Comparison of ENCODE assay signal across 8 cellular contexts in genomic region chr15:59349715-59350420, GRCh38. TPM values are rescaled to one million over a fixed set of nuclear protein-coding genes. Genes with fewer than 3 reads are reported as not detected.
DNase-seq lines count a peak whose midpoint lies in the region; ATAC-seq and TF ChIP-seq lines count a peak whose summit lies in the region.

No MANE protein-coding gene starts in this region.

- H3K4me3 Mint-ChIP-seq in WTC11: no peak overlapping the region; the same call in 1 of the 2 replicates

- H3K79me2 ChIP-seq in Karpas-422 (ENCODE audit: low read length): no peaks in the 10 kb centered on the region

- CTCF ChIA-PET in WTC11 (lab: Charles Lee): no interaction called here

- H3K27me3 Mint-ChIP-seq in WTC11 (ENCODE audit: low read depth): peaks cover 37% of the 10 kb centered on the region

- no peaks in the 10 kb centered on the region for H3K4me1 ChIP-seq in Karpas-422 (ENCODE audit: low read length)

- no peaks in the 10 kb centered on the region for H3K9me3 ChIP-seq in Karpas-422 (ENCODE audit: low read length)

- H3K36me3 ChIP-seq in Karpas-422 (ENCODE audit: insufficient read depth, low read length): no peaks in the 10 kb centered on the region

- H3K27me3 ChIP-seq in Karpas-422 (ENCODE audit: low read length): no peaks in the 10 kb centered on the region

- no peak overlapping the region for H3K27ac ChIP-seq in Karpas-422 (ENCODE audit: low read length)

- no peak overlapping the region for H3K9ac ChIP-seq in Karpas-422 (ENCODE audit: low read length)

- H3K4me2 ChIP-seq in Karpas-422 (ENCODE audit: low read depth, low read length, poor library complexity, severe bottlenecking): no peak overlapping the region

- DNase-seq in 8988T (peak; percentile 51), WTC11 (ENCODE audit: low spot score) (no peak), glomerular visceral epithelial cell (ENCODE audit: extremely low spot score) (peak; percentile 89), pons (ENCODE audit: low spot score) (no peak), NCI-H82 treated with DMSO at 0.1 percent for 48 hours (lab: John Stamatoyannopoulos, UW; ENCODE audit: unreplicated experiment) (no peak), Karpas-422 (no peak)
- DNase-seq in stimulated activated CD8-positive, alpha-beta memory T cell treated with anti-CD3 and anti-CD28 coated beads, Interleukin-4, amount 100 ng/mL, for 48 hours: peak; percentile 45

- TF ChIP-seq CTCF in WTC11 (IDR thresholded peaks at IDR 0.05): no peak

- POLR2A ChIA-PET in WTC11 (lab: Charles Lee): interaction anchor here (0.8 kb wide), 1 partner anchor 23 kb away, joined by 3 read pairs; no protein-coding TSS in a partner anchor

- peak overlapping the region; percentile 68 for H3K27ac Mint-ChIP-seq in WTC11

- peaks cover 86% of the 10 kb centered on the region for H3K4me1 Mint-ChIP-seq in WTC11

- no peak overlapping the region for H3K4me3 ChIP-seq in Karpas-422 (ENCODE audit: low read length)

- no peaks in the 10 kb centered on the region for H3K9me3 Mint-ChIP-seq in WTC11

- ATAC-seq in GM21786 (IDR thresholded peaks at IDR 0.05; ENCODE audit: unreplicated experiment) (peak; percentile 57), WTC11 (peak; percentile 14)

- no peaks in the 10 kb centered on the region for H3K9me2 ChIP-seq in Karpas-422 (replicated peaks; ENCODE audit: insufficient read depth, low read length)

- H3K36me3 Mint-ChIP-seq in WTC11: peaks cover 3% of the 10 kb centered on the region; the same call in 1 of the 2 replicates

- no peaks in the 10 kb centered on the region for H4K20me1 ChIP-seq in Karpas-422 (ENCODE audit: insufficient read depth, low read depth, low read length)

- H2AFZ ChIP-seq in Karpas-422 (ENCODE audit: low read length): no peak overlapping the region

TF ChIP-seq in WTC11, 78 proteins besides CTCF, POLR2A, EP300 and RAD21:
- TF ChIP-seq ESRRA (CRISPR knock-in tag; IDR thresholded peaks at IDR 0.05; ENCODE audit: borderline replicate concordance) (no peak), TCF7 (CRISPR knock-in tag; IDR thresholded peaks at IDR 0.05; ENCODE audit: low read depth) (no peak)

RNA-seq across cellular contexts. Expression of gene MYO1E, which starts 22.8 kb away (rescaled TPM):
- total RNA-seq in WTC11 (2021): 83.6 to 104 TPM (median 99.9 TPM) in 3 replicates
- total RNA-seq in Karpas-422 (2014; rRNA removed; shearing (Covaris generic); ENCODE audit: low replicate concordance): 0.25 and 1.5 TPM in 2 replicates

Comparison
In these comparisons a context has a peak if more than half of its experiments do, and no peak if none do; other contexts are left out.
1. DNase-seq: peak in 8988T (single experiment), glomerular visceral epithelial cell (single experiment) and stimulated activated CD8-positive, alpha-beta memory T cell treated with anti-CD3 and anti-CD28 coated beads, Interleukin-4, amount 100 ng/mL, for 48 hours (single experiment); none in WTC11 (single experiment), pons (single experiment), NCI-H82 treated with DMSO at 0.1 percent for 48 hours (single experiment) and Karpas-422 (single experiment).
2. RNA of gene MYO1E, which starts 22.8 kb away (total RNA-seq): 83.6 to 104 TPM in WTC11; 0.25 to 1.5 TPM in Karpas-422; every median in the first group is over 10 times any median in the second.